In genomic region chr9:24257726-24258125, GRCh38 we compare ENCODE assay signal across 21 cellular contexts.
DNase-seq lines count a peak whose midpoint lies in the region; ATAC-seq, FAIRE-seq and TF ChIP-seq lines count a peak whose summit lies in the region.
"Had no signal": no experiment of that assay in that cellular context is flagged by ENCODE, and none has a peak within 500 bp of the region (broad histone marks: within the 10 kb centered on the region; RNA-seq: fewer than 3 reads in every experiment).

No MANE protein-coding gene starts in this region.

- BruUV-seq in PC-3 (replicated peaks; lab: Mats Ljungman, UMichigan): no TSS peak

- H2BK5ac ChIP-seq in H1 (ENCODE audit: low read depth, low read length): no peak overlapping the region

- H3K23me2 ChIP-seq in H1 (ENCODE audit: low read depth, low read length): no peaks in the 10 kb centered on the region

- H3K4me1 ChIP-seq in PC-3 (ENCODE audit: insufficient read depth, low read length): no peaks in the 10 kb centered on the region
- no peaks in the 10 kb centered on the region for H3K4me1 ChIP-seq in H1 (replicated peaks in 1 of 4; ENCODE audit: control insufficient read depth in 3 of 4, insufficient read depth in 4 of 4, low read length in 3 of 4)
- H3K4me1 ChIP-seq: HAP-1 had no signal

- no peaks in the 10 kb centered on the region for H3K9me2 ChIP-seq in PC-3 (replicated peaks; ENCODE audit: low read length)

- H3K9me3 ChIP-seq in PC-3 (ENCODE audit: low read length): no peaks in the 10 kb centered on the region
- no peaks in the 10 kb centered on the region for H3K9me3 ChIP-seq in H1 (ENCODE audit: insufficient read depth in 2 of 2, low read depth in 1 of 2, low read length in 1 of 2)
- H3K9me3 ChIP-seq: HAP-1 had no signal

- no peaks in the 10 kb centered on the region for H3K79me1 ChIP-seq in H1 (ENCODE audit: low read depth, low read length)

- H4K8ac ChIP-seq in H1 (ENCODE audit: extremely low read depth, insufficient read depth, low read length): no peak overlapping the region

- no peaks in the 10 kb centered on the region for H3K36me3 ChIP-seq in PC-3 (ENCODE audit: low read depth, low read length)
- H3K36me3 ChIP-seq in H1 (ENCODE audit: control insufficient read depth in 2 of 4, insufficient read depth in 4 of 4, low read length in 3 of 4): no peaks in the 10 kb centered on the region
- H3K36me3 ChIP-seq: HAP-1 had no signal

- FAIRE-seq in H1 (lab: Jason Lieb, UNC) (no peak), urothelium cell line (lab: Jason Lieb, UNC) (no peak)
- FAIRE-seq: GM18507, TTC549 had no signal

- intact Hi-C loops in PC-3 (cut with micrococcal nuclease): no loop called here

- H3K27ac ChIP-seq in PC-3 (ENCODE audit: low read length) (no peak overlapping the region), H1 (ENCODE audit: low read depth, low read length) (no peak overlapping the region)
- H3K27ac ChIP-seq: 22Rv1, dorsolateral prefrontal cortex had no signal

- no peak overlapping the region for H3K14ac ChIP-seq in H1 (ENCODE audit: insufficient read length)

- TF ChIP-seq RAD21 in H1 (IDR thresholded peaks at IDR 0.05 in 1 of 2, conservative IDR thresholded peaks at IDR 0.05 in 1 of 2; ENCODE audit: low read depth in 2 of 2, low read length in 2 of 2): no peak

- H2AFZ ChIP-seq in PC-3 (ENCODE audit: low read length) (no peak overlapping the region), H1 (ENCODE audit: low read length) (0 out of 2 replicates have a peak overlapping the region, but pooled peaks have one; percentile 10)

- H2BK120ac ChIP-seq in H1 (replicated peaks; ENCODE audit: low read depth, low read length): no peak overlapping the region

- H2BK20ac ChIP-seq in H1 (ENCODE audit: low read length): no peak overlapping the region

- no peak overlapping the region for H3K4me2 ChIP-seq in PC-3 (ENCODE audit: low read length)
- H3K4me2 ChIP-seq in H1 (ENCODE audit: insufficient read depth in 1 of 2, low read depth in 2 of 2, low read length in 2 of 2): no peak overlapping the region

- H3K4me3 ChIP-seq in PC-3 (ENCODE audit: low read length) (no peak overlapping the region), H1 (ENCODE audit: extremely low read depth in 1 of 4, insufficient read depth in 2 of 4, low read depth in 3 of 4, low read length in 4 of 4) (no peak overlapping the region)
- H3K4me3 ChIP-seq: dorsolateral prefrontal cortex, HAP-1 had no signal

- 87% methylated on average over 1 of the region's 1 CpG; no CpG with 5 or more reads in 1 of the 2 experiments for WGBS in H1 (ENCODE audit: extremely low coverage in 1 of 2, insufficient coverage in 1 of 2, insufficient read length in 1 of 2, insufficient replicate concordance in 2 of 2, low coverage in 1 of 2, low lambda C conversion rate in 2 of 2, missing lambda C conversion rate in 1 of 2), 2 experiments

- H3K23ac ChIP-seq in H1 (ENCODE audit: insufficient read length): no peak overlapping the region

- H3K18ac ChIP-seq in H1 (ENCODE audit: extremely low read depth, low read length): no peak overlapping the region

- no peak overlapping the region for H4K91ac ChIP-seq in H1 (replicated peaks; ENCODE audit: insufficient read length, low read length)

- H2BK12ac ChIP-seq in H1 (ENCODE audit: low read depth, low read length): no peak overlapping the region

- H2AK5ac ChIP-seq in H1 (ENCODE audit: low read depth, low read length): no peak overlapping the region

- H3K79me2 ChIP-seq in PC-3 (ENCODE audit: low read length): no peaks in the 10 kb centered on the region
- no peaks in the 10 kb centered on the region for H3K79me2 ChIP-seq in H1 (ENCODE audit: control insufficient read depth in 1 of 2, insufficient read depth in 2 of 2, low read length in 2 of 2)

- H4K20me1 ChIP-seq in PC-3 (ENCODE audit: low read length) (no peaks in the 10 kb centered on the region), H1 (replicated peaks in 1 of 2; ENCODE audit: control insufficient read depth in 1 of 2, insufficient read depth in 2 of 2, low read length in 2 of 2) (no peaks in the 10 kb centered on the region)

- no peak for TF ChIP-seq EP300 in H1 (IDR thresholded peaks at IDR 0.05; ENCODE audit: borderline replicate concordance in 1 of 2, low read depth in 2 of 2, low read length in 2 of 2)

- H4K5ac ChIP-seq in H1 (ENCODE audit: insufficient read length, low read depth, low read length): no peak overlapping the region

- POLR2A ChIA-PET in PC-3 (lab: Charles Lee; ENCODE audit: unreplicated experiment): no interaction called here
- POLR2A ChIA-PET in H1 (lab: Charles Lee; ENCODE audit: partially characterized antibody): no interaction called here

- no peaks in the 10 kb centered on the region for H3F3A ChIP-seq in PC-3 (ENCODE audit: low read length, unreplicated experiment)

- H3K9ac ChIP-seq in PC-3 (ENCODE audit: low read length): no peak overlapping the region
- no peak overlapping the region for H3K9ac ChIP-seq in H1 (replicated peaks in 1 of 4; ENCODE audit: extremely low read depth in 1 of 4, low read depth in 3 of 4, low read length in 3 of 4)

- CTCF ChIA-PET in PC-3 (lab: Charles Lee) (interaction anchor here (0.6 kb wide), 1 partner anchor 13 kb away, joined by 3 read pairs; no protein-coding TSS in a partner anchor), H1 (lab: Charles Lee; ENCODE audit: partially characterized antibody) (interaction anchor here (0.6 to 1.2 kb wide), 4 partner anchors 10 to 250 kb away, joined by 3 to 4 read pairs (median 4); no protein-coding TSS in a partner anchor)

- TF ChIP-seq CTCF in PC-3 (conservative IDR thresholded peaks at IDR 0.05; ENCODE audit: low read depth, low read length) (no peak), H1 (IDR thresholded peaks at IDR 0.05; ENCODE audit: control extremely low read depth in 1 of 3, insufficient read depth in 1 of 3, low read depth in 1 of 3, low read length in 3 of 3) (no peak)

- TF ChIP-seq POLR2A in H1 (IDR thresholded peaks at IDR 0.05; ENCODE audit: control extremely low read depth in 1 of 2, low read depth in 2 of 2, low read length in 2 of 2): no peak

- H3K27me3 ChIP-seq in PC-3 (ENCODE audit: low read length) (no peaks in the 10 kb centered on the region), H1 (replicated peaks in 1 of 4; ENCODE audit: control insufficient read depth in 3 of 4, extremely low read depth in 1 of 4, insufficient read depth in 3 of 4, low read length in 3 of 4) (no peaks in the 10 kb centered on the region)

- peak; percentile 76; the same call in 1 of the 2 replicates for ATAC-seq in PC-3
- ATAC-seq in GM21529 (IDR thresholded peaks at IDR 0.05; ENCODE audit: unreplicated experiment): no peak
- no peak for ATAC-seq in HG03108 (IDR thresholded peaks at IDR 0.05; ENCODE audit: unreplicated experiment)
- ATAC-seq: naive thymus-derived CD4-positive, alpha-beta T cell; stimulated activated effector memory CD8-positive, alpha-beta T cell treated with anti-CD3 and anti-CD28 coated beads, Interleukin-12 subunit alpha, Interleukin-12 subunit beta, amount 100 ng/mL, for 72 hours had no signal

- DNase-seq in NCI-H146 (lab: John Stamatoyannopoulos, UW): peak; percentile 31
- no peak for DNase-seq in NCI-H146 treated with DMSO at 0.1 percent for 48 hours (lab: John Stamatoyannopoulos, UW; ENCODE audit: unreplicated experiment)
- DNase-seq in PC-3: peak; percentile 46
- no peak for DNase-seq in H1 (ENCODE audit: low read depth in 1 of 2, low spot score in 2 of 2)
- DNase-seq in urothelium cell line (ENCODE audit: low spot score): peak; percentile 21
- no peak for DNase-seq in NCI-H1694 treated with DMSO at 0.1 percent for 48 hours (lab: John Stamatoyannopoulos, UW)
- DNase-seq: activated CD4-positive, alpha-beta T cell treated with anti-CD3 and anti-CD28 coated beads, Interleukin-2, amount 10 ng/mL, durations not matched to agents 24 days and 14 days; activated naive CD4-positive, alpha-beta T cell treated with anti-CD3 and anti-CD28 coated beads for 36 hours; DMS79; naive thymus-derived CD4-positive, alpha-beta T cell; NCI-H1694; posterior cingulate gyrus; stimulated activated CD4-positive, alpha-beta T cell treated with anti-CD3 and anti-CD28 coated beads, Interleukin-12 subunit alpha, Interleukin-12 subunit beta, amount 100 ng/mL, for 4 hours had no signal

- no peak overlapping the region for H3K4ac ChIP-seq in H1 (replicated peaks; ENCODE audit: insufficient read length, low read depth, low read length)

- no peak overlapping the region for H3K56ac ChIP-seq in H1 (replicated peaks; ENCODE audit: insufficient read length, low read depth, low read length)

- H2BK15ac ChIP-seq in H1 (ENCODE audit: low read length): no peak overlapping the region

TF ChIP-seq in H1, 55 proteins besides CTCF, POLR2A, EP300 and RAD21:
- no peak for TF ChIP-seq RBBP5 (IDR thresholded peaks at IDR 0.05; ENCODE audit: borderline replicate concordance, low read depth, low read length)
- TF ChIP-seq SIRT6 (IDR thresholded peaks at IDR 0.05; ENCODE audit: low read length): no peak
- TF ChIP-seq RNF2 (IDR thresholded peaks at IDR 0.05; ENCODE audit: borderline replicate concordance, low read depth, low read length, missing control alignments, poor library complexity, severe bottlenecking): no peak
- no peak for TF ChIP-seq SP4 (IDR thresholded peaks at IDR 0.05; ENCODE audit: low read length)
- TF ChIP-seq BCL11A (IDR thresholded peaks at IDR 0.05; ENCODE audit: low read depth in 2 of 2, low read length in 2 of 2): no peak
- TF ChIP-seq SIN3A (conservative IDR thresholded peaks at IDR 0.05 in 1 of 2, IDR thresholded peaks at IDR 0.05 in 1 of 2; ENCODE audit: low read depth in 1 of 2, low read length in 2 of 2): no peak
- no peak for TF ChIP-seq CBX8 (IDR thresholded peaks at IDR 0.05; ENCODE audit: borderline replicate concordance, low read depth, low read length)
- no peak for TF ChIP-seq CHD1 (IDR thresholded peaks at IDR 0.05; ENCODE audit: low read depth, low read length)
- TF ChIP-seq GABPA (IDR thresholded peaks at IDR 0.05; ENCODE audit: borderline replicate concordance, insufficient read depth, low read length): no peak
- TF ChIP-seq KDM1A (IDR thresholded peaks at IDR 0.05; ENCODE audit: borderline replicate concordance, low read length): no peak

Comparison
In these comparisons a context has a peak if more than half of its experiments do, and no peak if none do; other contexts are left out.
1. DNase-seq: peak in NCI-H146 (single experiment), PC-3 (single experiment) and urothelium cell line (single experiment); none in NCI-H146 treated with DMSO at 0.1 percent for 48 hours (single experiment), H1 (0 of 2) and NCI-H1694 treated with DMSO at 0.1 percent for 48 hours (single experiment).